In the genomic region with DNA sequence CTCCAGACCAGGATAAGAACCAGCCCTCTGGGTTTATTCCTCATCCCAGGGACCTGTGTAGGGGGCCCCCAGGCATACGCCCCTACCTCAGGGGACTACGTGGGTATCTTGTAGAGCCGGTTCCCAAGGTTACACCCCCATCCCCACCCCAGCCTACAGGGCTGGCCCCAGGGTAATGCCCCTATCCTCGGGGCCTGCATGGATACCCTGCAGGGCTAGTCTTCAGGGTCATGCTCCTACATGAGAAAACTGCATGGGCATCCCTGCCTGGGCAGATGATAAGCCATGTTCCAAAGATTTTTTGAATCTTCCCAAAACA, we compare ENCODE assay signal across 13 cellular contexts. TPM values are rescaled to one million over a fixed set of nuclear protein-coding genes. Genes with fewer than 3 reads are reported as not detected.
DNase-seq lines count a peak whose midpoint lies in the region; ATAC-seq and TF ChIP-seq lines count a peak whose summit lies in the region.
"Had no signal": no experiment of that assay in that cellular context is flagged by ENCODE, and none has a peak within 500 bp of the region (broad histone marks: within the 10 kb centered on the region; RNA-seq: fewer than 3 reads in every experiment).

No MANE protein-coding gene starts in this region.

- 20 to 39% (median 33%) methylated on average over 2 to 4 of the region's 4 CpGs for WGBS in heart left ventricle, 4 donors
- WGBS in esophagus muscularis mucosa: no CpG with 5 or more reads among the region's 4 CpGs
- 32 to 38% (median 37%) methylated on average over 4 of the region's 4 CpGs for WGBS in ovary, 3 donors
- WGBS in urinary bladder: 50% methylated on average over 4 of the region's 4 CpGs

- H3K9me3 ChIP-seq in heart left ventricle (no peaks in the 10 kb centered on the region), esophagus muscularis mucosa (no peaks in the 10 kb centered on the region), ovary (no peaks in the 10 kb centered on the region)

- TF ChIP-seq CTCF in heart left ventricle (IDR thresholded peaks at IDR 0.05) (no peak), esophagus muscularis mucosa (IDR thresholded peaks at IDR 0.05) (no peak), ovary (IDR thresholded peaks at IDR 0.05) (no peak)

- peaks cover 20 to 99% (median 89%) of the 10 kb centered on the region in 12 donors for H3K4me1 ChIP-seq in heart left ventricle
- H3K4me1 ChIP-seq in esophagus muscularis mucosa: peaks cover 99 to 100% (median 99%) of the 10 kb centered on the region in 4 donors
- peaks cover 47% of the 10 kb centered on the region for H3K4me1 ChIP-seq in ovary (ENCODE audit: insufficient read depth)
- peaks cover 6% of the 10 kb centered on the region for H3K4me1 ChIP-seq in urinary bladder (ENCODE audit: insufficient read depth)

- DNase-seq in heart left ventricle (no peak), Right ventricle myocardium superior (no peak), esophagus muscularis mucosa (ENCODE audit: extremely low spot score) (no peak), ovary (no peak), NCI-H187 (lab: John Stamatoyannopoulos, UW) (no peak)
- DNase-seq: activated naive CD8-positive, alpha-beta T cell treated with anti-CD3 and anti-CD28 coated beads, Interleukin-2, amount 10 ng/mL, durations not matched to agents 7 days and 5 days; DND-41; Karpas-422; nephron progenitor cell; stimulated activated CD4-positive, alpha-beta T cell treated with anti-CD3 and anti-CD28 coated beads, Interleukin-2, amount 100 ng/mL, for 48 hours had no signal

- TF ChIP-seq POLR2A in heart left ventricle (IDR thresholded peaks at IDR 0.05) (no peak), esophagus muscularis mucosa (IDR thresholded peaks at IDR 0.05; ENCODE audit: low read depth) (no peak), ovary (IDR thresholded peaks at IDR 0.05) (no peak)

- H3K36me3 ChIP-seq in heart left ventricle (peaks cover 0 to 21% (median 8%) of the 10 kb centered on the region in 9 donors), esophagus muscularis mucosa (peaks cover 6 to 27% (median 17%) of the 10 kb centered on the region in 4 donors), ovary (no peaks in the 10 kb centered on the region), urinary bladder (ENCODE audit: insufficient read depth) (no peaks in the 10 kb centered on the region)

- ATAC-seq in heart left ventricle: no peak
- no peak for ATAC-seq in Right ventricle myocardium superior (ENCODE audit: poor library complexity)
- ATAC-seq in HG02623 (IDR thresholded peaks at IDR 0.05; ENCODE audit: unreplicated experiment): no peak
- no peak for ATAC-seq in GM21423 (IDR thresholded peaks at IDR 0.05; ENCODE audit: unreplicated experiment)

- intact Hi-C loops in heart left ventricle (cut with DNase I): no loop called here
- intact Hi-C loops in Right ventricle myocardium superior (cut with DNase I): no loop called here
- intact Hi-C loops in esophagus muscularis mucosa (cut with DNase I): no loop called here
- intact Hi-C loops in ovary (cut with DNase I): loop anchor here in 2 of 4 donors (5.0 kb wide), 1 partner anchor 37 kb away; the partner anchor contains the start of gene G6PC3 (in 2 of the 2)

- peak overlapping the region; percentile 84 to 97 (median 93) for H3K27ac ChIP-seq in heart left ventricle
- H3K27ac ChIP-seq in esophagus muscularis mucosa (replicated peaks in 1 of 4): peak overlapping the region; percentile 87 to 98 (median 92)
- peak overlapping the region; percentile 74 to 85 for H3K27ac ChIP-seq in ovary
- H3K27ac ChIP-seq in urinary bladder (ENCODE audit: low read depth): peak overlapping the region; percentile 27

- H3K27me3 ChIP-seq in heart left ventricle (no peaks in the 10 kb centered on the region), esophagus muscularis mucosa (no peaks in the 10 kb centered on the region), ovary (no peaks in the 10 kb centered on the region)

- H3K4me3 ChIP-seq in heart left ventricle (peak overlapping the region in 10 of 12 donors; percentile 43 to 71 (median 58)), esophagus muscularis mucosa (peak overlapping the region; percentile 41 to 66 (median 49)), ovary (no peak overlapping the region), urinary bladder (ENCODE audit: low read depth, low read length) (no peak overlapping the region)

- TF ChIP-seq EP300 in esophagus muscularis mucosa (IDR thresholded peaks at IDR 0.05): no peak
- no peak for TF ChIP-seq EP300 in ovary (IDR thresholded peaks at IDR 0.05)

RNA-seq across cellular contexts. Expression of gene HDAC5, which starts 14.2 kb away (rescaled TPM):
- 100 to 1,000 TPM in 2 of 9 donors, 10 to 100 TPM in 7; 54.6 to 283 (median 70.1) TPM for total RNA-seq in heart left ventricle
- 10 to 100 TPM; 64.2 to 91.0 TPM for polyA plus RNA-seq in heart left ventricle
- total RNA-seq in Right ventricle myocardium superior: 67.7 TPM
- total RNA-seq in esophagus muscularis mucosa: 100 to 1,000 TPM in 3 of 4 donors, 10 to 100 TPM in 1; 75.6 to 237 (median 130) TPM
- 10 to 100 TPM; 35.1 to 97.6 (median 67.2) TPM for total RNA-seq in ovary
- polyA plus RNA-seq in ovary: 10 to 100 TPM; 11.4 to 75.8 TPM
- 26.9 TPM for total RNA-seq in urinary bladder
- 43.3 TPM for polyA plus RNA-seq in urinary bladder

RNA-seq across cellular contexts. Expression of gene HROB, which starts 32.5 kb away (rescaled TPM):
- total RNA-seq in heart left ventricle: 1 to 10 TPM in 4 of 9 donors, under 1 TPM in 5; 0.47 to 5.8 (median 0.84) TPM
- polyA plus RNA-seq in heart left ventricle: under 1 TPM; 0.34 to 0.42 TPM
- total RNA-seq in Right ventricle myocardium superior: 0.59 TPM
- total RNA-seq in esophagus muscularis mucosa: 1 to 10 TPM; 1.7 to 4.6 (median 2.6) TPM
- total RNA-seq in ovary: 1 to 10 TPM in 3 of 7 donors, under 1 TPM in 4; 0.86 to 6.3 (median 0.97) TPM
- polyA plus RNA-seq in ovary: 1 to 10 TPM; 1.0 TPM
- total RNA-seq in urinary bladder: 1.5 TPM
- 0.87 TPM for polyA plus RNA-seq in urinary bladder

RNA-seq across cellular contexts. Expression of gene G6PC3, which starts 38.7 kb away (rescaled TPM):
- total RNA-seq in heart left ventricle (10 to 100 TPM; 28.5 to 46.5 (median 36.6) TPM), Right ventricle myocardium superior (26.0 TPM), esophagus muscularis mucosa (10 to 100 TPM; 23.9 to 37.5 (median 30.7) TPM), ovary (10 to 100 TPM; 14.4 to 56.7 (median 36.2) TPM), urinary bladder (10.5 TPM)
- polyA plus RNA-seq in heart left ventricle (10 to 100 TPM; 52.4 to 75.1 TPM), ovary (10 to 100 TPM; 37.1 to 49.1 TPM), urinary bladder (86.1 TPM)

RNA-seq across cellular contexts. Expression of gene LSM12, which starts 42.8 kb away (rescaled TPM):
- total RNA-seq in heart left ventricle (10 to 100 TPM; 38.4 to 55.6 (median 44.1) TPM), Right ventricle myocardium superior (46.1 TPM), esophagus muscularis mucosa (10 to 100 TPM; 37.8 to 59.2 (median 46.0) TPM), ovary (10 to 100 TPM; 21.3 to 54.6 (median 37.1) TPM), urinary bladder (17.2 TPM)
- polyA plus RNA-seq in heart left ventricle (10 to 100 TPM; 30.8 to 41.2 TPM), ovary (10 to 100 TPM; 17.1 to 29.2 TPM), urinary bladder (20.9 TPM)

Comparison
In these comparisons a context has a peak if more than half of its experiments do, and no peak if none do; other contexts are left out.
1. H3K27ac ChIP-seq: peak in every context shown above with its lines; median percentile 93 in heart left ventricle; 92 in esophagus muscularis mucosa; 80 in ovary; 27 in urinary bladder.
2. H3K4me3 ChIP-seq: peak in heart left ventricle (10 of 12) and esophagus muscularis mucosa (4 of 4); none in ovary (single experiment) and urinary bladder (single experiment).